Comparison of ENCODE assay signal across 1 cellular context in the genomic region with DNA sequence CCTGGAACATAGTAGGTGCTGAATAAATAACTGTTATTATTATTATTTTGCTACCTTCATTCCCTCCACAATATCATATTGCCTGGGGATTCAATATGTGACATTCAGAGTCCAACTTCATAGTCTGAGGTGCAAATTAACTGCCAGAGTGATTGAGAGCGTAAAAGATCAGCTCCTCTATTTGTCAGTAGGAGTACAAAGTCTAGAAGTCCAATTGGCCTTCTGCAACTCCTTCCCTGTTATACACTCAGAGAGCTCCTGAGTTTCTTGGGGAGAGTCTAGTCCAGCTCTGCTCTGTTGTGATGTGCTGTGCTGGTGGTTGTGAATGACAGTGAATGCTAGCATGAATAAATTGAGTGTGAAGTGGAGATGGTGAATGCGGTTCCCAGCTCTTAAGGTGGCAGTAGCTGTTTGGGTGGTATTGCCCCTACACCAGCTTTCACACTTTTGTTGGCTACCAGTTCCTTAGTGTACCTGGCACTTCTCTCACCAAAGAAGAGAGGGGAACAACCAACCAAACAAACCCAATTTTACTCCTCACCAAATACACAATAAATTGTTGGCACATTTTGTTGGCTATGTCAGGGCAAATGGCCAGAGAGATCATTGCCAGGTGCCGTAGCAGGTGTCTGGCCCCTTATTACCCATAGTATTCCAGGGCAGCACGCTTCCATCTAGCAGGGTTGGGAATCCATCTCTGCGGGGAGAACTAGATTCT.
TF ChIP-seq lines count a peak whose summit lies in the region.

No MANE protein-coding gene starts in this region.

TF ChIP-seq in SK-N-SH, 30 proteins besides CTCF, POLR2A, EP300 and RAD21 (continued from another document):
- TF ChIP-seq, protein P1, sequence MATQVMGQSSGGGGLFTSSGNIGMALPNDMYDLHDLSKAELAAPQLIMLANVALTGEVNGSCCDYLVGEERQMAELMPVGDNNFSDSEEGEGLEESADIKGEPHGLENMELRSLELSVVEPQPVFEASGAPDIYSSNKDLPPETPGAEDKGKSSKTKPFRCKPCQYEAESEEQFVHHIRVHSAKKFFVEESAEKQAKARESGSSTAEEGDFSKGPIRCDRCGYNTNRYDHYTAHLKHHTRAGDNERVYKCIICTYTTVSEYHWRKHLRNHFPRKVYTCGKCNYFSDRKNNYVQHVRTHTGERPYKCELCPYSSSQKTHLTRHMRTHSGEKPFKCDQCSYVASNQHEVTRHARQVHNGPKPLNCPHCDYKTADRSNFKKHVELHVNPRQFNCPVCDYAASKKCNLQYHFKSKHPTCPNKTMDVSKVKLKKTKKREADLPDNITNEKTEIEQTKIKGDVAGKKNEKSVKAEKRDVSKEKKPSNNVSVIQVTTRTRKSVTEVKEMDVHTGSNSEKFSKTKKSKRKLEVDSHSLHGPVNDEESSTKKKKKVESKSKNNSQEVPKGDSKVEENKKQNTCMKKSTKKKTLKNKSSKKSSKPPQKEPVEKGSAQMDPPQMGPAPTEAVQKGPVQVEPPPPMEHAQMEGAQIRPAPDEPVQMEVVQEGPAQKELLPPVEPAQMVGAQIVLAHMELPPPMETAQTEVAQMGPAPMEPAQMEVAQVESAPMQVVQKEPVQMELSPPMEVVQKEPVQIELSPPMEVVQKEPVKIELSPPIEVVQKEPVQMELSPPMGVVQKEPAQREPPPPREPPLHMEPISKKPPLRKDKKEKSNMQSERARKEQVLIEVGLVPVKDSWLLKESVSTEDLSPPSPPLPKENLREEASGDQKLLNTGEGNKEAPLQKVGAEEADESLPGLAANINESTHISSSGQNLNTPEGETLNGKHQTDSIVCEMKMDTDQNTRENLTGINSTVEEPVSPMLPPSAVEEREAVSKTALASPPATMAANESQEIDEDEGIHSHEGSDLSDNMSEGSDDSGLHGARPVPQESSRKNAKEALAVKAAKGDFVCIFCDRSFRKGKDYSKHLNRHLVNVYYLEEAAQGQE (IDR thresholded peaks at IDR 0.05; ENCODE audit: low read depth, low read length), result no peak
- TF ChIP-seq FOXM1 (IDR thresholded peaks at IDR 0.05; ENCODE audit: low read depth), result no peak
- TF ChIP-seq TAF1 (IDR thresholded peaks at IDR 0.05; ENCODE audit: borderline replicate concordance, low read depth, low read length), result no peak
- TF ChIP-seq ELF1 (IDR thresholded peaks at IDR 0.05), result no peak
- TF ChIP-seq, protein P2, sequence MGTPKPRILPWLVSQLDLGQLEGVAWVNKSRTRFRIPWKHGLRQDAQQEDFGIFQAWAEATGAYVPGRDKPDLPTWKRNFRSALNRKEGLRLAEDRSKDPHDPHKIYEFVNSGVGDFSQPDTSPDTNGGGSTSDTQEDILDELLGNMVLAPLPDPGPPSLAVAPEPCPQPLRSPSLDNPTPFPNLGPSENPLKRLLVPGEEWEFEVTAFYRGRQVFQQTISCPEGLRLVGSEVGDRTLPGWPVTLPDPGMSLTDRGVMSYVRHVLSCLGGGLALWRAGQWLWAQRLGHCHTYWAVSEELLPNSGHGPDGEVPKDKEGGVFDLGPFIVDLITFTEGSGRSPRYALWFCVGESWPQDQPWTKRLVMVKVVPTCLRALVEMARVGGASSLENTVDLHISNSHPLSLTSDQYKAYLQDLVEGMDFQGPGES (IDR thresholded peaks at IDR 0.05; ENCODE audit: low read depth, low read length), result no peak
- no peak for TF ChIP-seq CHD2 (IDR thresholded peaks at IDR 0.05; ENCODE audit: low read length, partially characterized antibody)
TF ChIP-seq in SK-N-SH: peak in this region for 0.
